8 cellular contexts compared by ENCODE assay signal in genomic region chr7:138663741-138664710, GRCh38. TPM values are rescaled to one million over a fixed set of nuclear protein-coding genes. Genes with fewer than 3 reads are reported as not detected.
DNase-seq lines count a peak whose midpoint lies in the region; ATAC-seq and TF ChIP-seq lines count a peak whose summit lies in the region.

No MANE protein-coding gene starts in this region.

- H3K36me3 ChIP-seq in thoracic aorta = no peaks in the 10 kb centered on the region

- H3K4me1 ChIP-seq in thoracic aorta (ENCODE audit: control insufficient read depth in 1 of 2, low read depth in 2 of 2) = peaks cover 0 to 5% of the 10 kb centered on the region in 2 donors

- DNase-seq in Ammon's horn (ENCODE audit: low spot score) = peak; percentile 7
- DNase-seq in LHCN-M2 (ENCODE audit: low read depth) = peak; percentile 13
- DNase-seq in cardiac fibroblast (ENCODE audit: low read depth in 2 of 2) = peak; percentile 8 to 19
- no peak for DNase-seq in lower leg skin (ENCODE audit: low spot score in 2 of 2)
- DNase-seq in thoracic aorta (ENCODE audit: low spot score) = no peak
- no peak for DNase-seq in effector CD4-positive, alpha-beta T cell
- no peak for DNase-seq in NCI-H2029 treated with DMSO at 0.1 percent for 48 hours (lab: John Stamatoyannopoulos, UW)

- no peak for TF ChIP-seq POLR2A in lower leg skin (IDR thresholded peaks at IDR 0.05)

- H3K9me3 ChIP-seq in thoracic aorta = no peaks in the 10 kb centered on the region

- H3K4me3 ChIP-seq in cardiac fibroblast (replicated peaks in 1 of 2; ENCODE audit: low read depth in 2 of 2, low read length in 2 of 2) (peak overlapping the region; percentile 42 to 46), lower leg skin (ENCODE audit: low read depth, poor library complexity, severe bottlenecking) (peak overlapping the region; percentile 34), thoracic aorta (peak overlapping the region; percentile 46)

- WGBS in lower leg skin, 2 donors = 35 to 39% methylated on average over 59 of the region's 59 CpGs

- H3K27ac ChIP-seq in thoracic aorta = no peak overlapping the region

- intact Hi-C loops in lower leg skin (cut with DNase I; ENCODE audit: low total_unique reads) = no loop called here

- ATAC-seq in thoracic aorta (ENCODE audit: insufficient number of reproducible peaks, low FRiP score, low read depth) (no peak), GM18873 (IDR thresholded peaks at IDR 0.05; ENCODE audit: low FRiP score, unreplicated experiment) (no peak)

- TF ChIP-seq CTCF in cardiac fibroblast (IDR thresholded peaks at IDR 0.05; ENCODE audit: low read depth, low read length) (no peak), lower leg skin (IDR thresholded peaks at IDR 0.05) (no peak), thoracic aorta (IDR thresholded peaks at IDR 0.05) (no peak)

- no peaks in the 10 kb centered on the region for H3K27me3 ChIP-seq in thoracic aorta (replicated peaks; ENCODE audit: insufficient read depth)

RNA-seq across cellular contexts. Expression of gene SVOPL, which starts 37.1 kb away (rescaled TPM):
- not detected in 2 replicates for total RNA-seq in LHCN-M2 (2014; rRNA removed)
- not detected for polyA plus RNA-seq in LHCN-M2 (2012)
- 1 to 10 TPM in 1 of 4 donors, under 1 TPM in 1, not detected in 2; 0.21 to 1.6 TPM for total RNA-seq in lower leg skin
- total RNA-seq in thoracic aorta = 1 to 10 TPM in 1 of 2 donors, not detected in 1; 3.7 TPM

Comparison
In these comparisons a context has a peak if more than half of its experiments do, and no peak if none do; other contexts are left out.
1. DNase-seq: peak in Ammon's horn (single experiment), LHCN-M2 (single experiment) and cardiac fibroblast (2 of 2); none in lower leg skin (0 of 2), thoracic aorta (single experiment), effector CD4-positive, alpha-beta T cell (single experiment) and NCI-H2029 treated with DMSO at 0.1 percent for 48 hours (single experiment).
2. Peak in every context shown above with its lines, with median percentiles within 50 percentile points of each other: H3K4me3 ChIP-seq.